Comparison of ENCODE assay signal across 8 cellular contexts in genomic region chr1:37479255-37480124, GRCh38. TPM values are rescaled to one million over a fixed set of nuclear protein-coding genes. Genes with fewer than 3 reads are reported as not detected.
DNase-seq lines count a peak whose midpoint lies in the region; ATAC-seq, FAIRE-seq and TF ChIP-seq lines count a peak whose summit lies in the region.

No MANE protein-coding gene starts in this region.

- H3K27ac Mint-ChIP-seq in activated CD8-positive, alpha-beta memory T cell treated with anti-CD3 and anti-CD28 coated beads, Interleukin-2, amount 10 ng/mL, durations not matched to agents 7 days and 5 days, result peak overlapping the region; percentile 97
- peak overlapping the region; percentile 94 for H3K27ac Mint-ChIP-seq in nephron progenitor cell

- TF ChIP-seq POLR2A in H54 (IDR thresholded peaks at IDR 0.05; ENCODE audit: low read depth, low read length), result no peak

- H3K36me3 Mint-ChIP-seq in activated CD8-positive, alpha-beta memory T cell treated with anti-CD3 and anti-CD28 coated beads, Interleukin-2, amount 10 ng/mL, durations not matched to agents 7 days and 5 days, result peaks cover 61% of the 10 kb centered on the region
- H3K36me3 Mint-ChIP-seq in nephron progenitor cell (ENCODE audit: low read depth), result peaks cover 5% of the 10 kb centered on the region

- peaks cover 42% of the 10 kb centered on the region for H3K4me1 Mint-ChIP-seq in activated CD8-positive, alpha-beta memory T cell treated with anti-CD3 and anti-CD28 coated beads, Interleukin-2, amount 10 ng/mL, durations not matched to agents 7 days and 5 days
- peaks cover 34% of the 10 kb centered on the region for H3K4me1 Mint-ChIP-seq in nephron progenitor cell

- no peak for TF ChIP-seq CTCF in nephron progenitor cell (IDR thresholded peaks at IDR 0.05)

- ATAC-seq in activated CD8-positive, alpha-beta memory T cell treated with anti-CD3 and anti-CD28 coated beads, Interleukin-2, amount 10 ng/mL, durations not matched to agents 7 days and 5 days, result peak; percentile 60

- no peaks in the 10 kb centered on the region for H3K9me3 Mint-ChIP-seq in activated CD8-positive, alpha-beta memory T cell treated with anti-CD3 and anti-CD28 coated beads, Interleukin-2, amount 10 ng/mL, durations not matched to agents 7 days and 5 days (ENCODE audit: low read depth)
- no peaks in the 10 kb centered on the region for H3K9me3 Mint-ChIP-seq in nephron progenitor cell

- H3K4me3 Mint-ChIP-seq in activated CD8-positive, alpha-beta memory T cell treated with anti-CD3 and anti-CD28 coated beads, Interleukin-2, amount 10 ng/mL, durations not matched to agents 7 days and 5 days, result peak overlapping the region; percentile 96
- H3K4me3 Mint-ChIP-seq in nephron progenitor cell, result no peak overlapping the region

- H3K27ac ChIP-seq in epithelial cell of prostate (peak overlapping the region; percentile 99), substantia nigra (ENCODE audit: low read depth, low read length, poor library complexity, severe bottlenecking) (peak overlapping the region; percentile 64)

- no peak for FAIRE-seq in H54 (lab: Jason Lieb, UNC)

- CTCF ChIA-PET in activated CD8-positive, alpha-beta memory T cell treated with anti-CD3 and anti-CD28 coated beads, Interleukin-2, amount 10 ng/mL, durations not matched to agents 7 days and 5 days (lab: Charles Lee), result interaction anchor here (0.9 to 11.0 kb wide), 9 partner anchors 8 to 203 kb away, joined by 3 to 157 read pairs (median 5); partner anchors contain the start of gene MEAF6

- peak; percentile 85 for DNase-seq in DMS 273 (lab: John Stamatoyannopoulos, UW; ENCODE audit: unreplicated experiment)
- peak; percentile 84 for DNase-seq in H54 (ENCODE audit: insufficient read length, low spot score)
- DNase-seq in NCI-H82 (lab: John Stamatoyannopoulos, UW), result peak; percentile 95
- DNase-seq in activated CD8-positive, alpha-beta memory T cell treated with anti-CD3 and anti-CD28 coated beads, Interleukin-2, amount 10 ng/mL, durations not matched to agents 7 days and 5 days, result peak; percentile 94
- DNase-seq in epithelial cell of prostate (ENCODE audit: low read depth, low spot score), result peak; percentile 96
- DNase-seq in nephron progenitor cell, result no peak
- DNase-seq in substantia nigra (lab: John Stamatoyannopoulos, UW), result peak in 12 of 49 donors; percentile 18 to 70 (median 46)
- no peak for DNase-seq in NCI-H1436 (lab: John Stamatoyannopoulos, UW)

- H3K27me3 Mint-ChIP-seq in activated CD8-positive, alpha-beta memory T cell treated with anti-CD3 and anti-CD28 coated beads, Interleukin-2, amount 10 ng/mL, durations not matched to agents 7 days and 5 days, result no peaks in the 10 kb centered on the region
- peaks cover 10% of the 10 kb centered on the region for H3K27me3 Mint-ChIP-seq in nephron progenitor cell (ENCODE audit: low read depth, poor library complexity)

RNA-seq across cellular contexts. Expression of gene ZC3H12A, which starts 5.1 kb away (rescaled TPM):
- total RNA-seq in activated CD8-positive, alpha-beta memory T cell treated with anti-CD3 and anti-CD28 coated beads, Interleukin-2, amount 10 ng/mL, durations not matched to agents 7 days and 5 days, result 10 to 100 TPM; 20.9 to 35.4 TPM

RNA-seq across cellular contexts. Expression of gene MEAF6, which starts 35.1 kb away (rescaled TPM):
- 10 to 100 TPM; 63.2 to 80.7 TPM for total RNA-seq in activated CD8-positive, alpha-beta memory T cell treated with anti-CD3 and anti-CD28 coated beads, Interleukin-2, amount 10 ng/mL, durations not matched to agents 7 days and 5 days

Comparison
In these comparisons a context has a peak if more than half of its experiments do, and no peak if none do; other contexts are left out.
1. DNase-seq: peak in DMS 273 (single experiment), H54 (single experiment), NCI-H82 (single experiment), activated CD8-positive, alpha-beta memory T cell treated with anti-CD3 and anti-CD28 coated beads, Interleukin-2, amount 10 ng/mL, durations not matched to agents 7 days and 5 days (single experiment) and epithelial cell of prostate (single experiment); none in nephron progenitor cell (single experiment) and NCI-H1436 (single experiment).